In the genomic region with DNA sequence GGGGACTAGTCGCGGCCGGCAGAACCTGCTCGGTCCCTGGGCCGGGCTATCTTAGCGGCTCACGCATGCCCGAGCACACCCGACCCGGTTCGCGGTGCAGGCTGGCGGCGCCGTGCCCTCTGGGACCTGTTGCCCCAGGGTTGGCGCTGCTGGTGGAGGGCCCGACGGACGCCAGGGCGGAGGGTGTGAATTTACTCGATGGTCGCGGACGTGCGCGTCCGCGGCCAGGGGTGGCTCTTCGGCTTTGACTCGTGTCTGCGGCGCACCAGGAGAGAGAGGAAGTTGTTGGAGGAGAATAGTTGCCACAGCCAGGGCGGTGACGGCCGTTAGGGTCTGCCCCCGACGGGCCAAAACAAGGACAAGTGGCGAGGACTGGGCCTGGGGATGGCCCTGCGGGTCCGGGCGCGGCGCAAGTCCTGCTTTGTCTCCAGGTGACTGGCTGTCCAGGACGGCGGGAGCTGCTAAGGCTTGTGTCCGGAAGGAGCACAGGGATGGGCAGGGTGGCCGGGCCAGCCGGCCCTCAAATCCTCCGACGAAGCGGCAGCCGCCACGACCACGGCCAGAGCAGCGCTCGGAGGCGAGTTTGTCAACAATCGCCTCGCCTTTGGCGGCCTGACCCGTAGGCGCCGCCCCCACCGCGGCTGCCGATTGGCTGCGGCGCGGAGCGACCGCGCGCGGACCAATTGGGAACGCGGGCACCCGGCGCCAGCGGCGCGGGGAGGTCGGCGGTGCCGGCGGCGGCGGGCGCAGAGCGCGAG, we compare ENCODE assay signal across 8 cellular contexts. TPM values are rescaled to one million over a fixed set of nuclear protein-coding genes. Genes with fewer than 3 reads are reported as not detected.
DNase-seq lines count a peak whose midpoint lies in the region; ATAC-seq and TF ChIP-seq lines count a peak whose summit lies in the region.

No MANE protein-coding gene starts in this region.

- DNase-seq in AG09319 (ENCODE audit: extremely low read depth, low read depth) (peak; percentile 67), NCI-H345 (lab: John Stamatoyannopoulos, UW) (peak; percentile 93), coronary artery (ENCODE audit: low spot score) (peak; percentile 93), left colon (peak; percentile 84 to 90)
- peak; percentile 67 for DNase-seq in activated CD4-positive, alpha-beta T cell treated with anti-CD3 and anti-CD28 coated beads for 1 hour
- DNase-seq in stimulated activated CD4-positive, alpha-beta T cell treated with anti-CD3 and anti-CD28 coated beads, Interleukin-1b, Interleukin-23, amount 100 ng/mL, for 1 hour (ENCODE audit: low read depth in 2 of 2) = peak; percentile 40 to 53

- peak; percentile 48 for ATAC-seq in GM19023 (IDR thresholded peaks at IDR 0.05; ENCODE audit: unreplicated experiment)
- peak; percentile 40 for ATAC-seq in HG03159 (IDR thresholded peaks at IDR 0.05; ENCODE audit: unreplicated experiment)
- ATAC-seq in left colon = peak; percentile 64

- TF ChIP-seq CTCF in AG09319 (IDR thresholded peaks at IDR 0.05; ENCODE audit: low read depth, low read length) (no peak), coronary artery (IDR thresholded peaks at IDR 0.05) (no peak)

- peak overlapping the region; percentile 70 to 88 for H3K27ac ChIP-seq in coronary artery

- intact Hi-C loops in left colon (cut with DNase I, micrococcal nuclease) = no loop called here

- H3K4me3 ChIP-seq in coronary artery = peak overlapping the region; percentile 90

RNA-seq across cellular contexts. Expression of a gene that starts 1.3 kb away (rescaled TPM):
- total RNA-seq in left colon = 10 to 100 TPM; 21.2 to 38.6 TPM

Comparison
In these comparisons a context has a peak if more than half of its experiments do, and no peak if none do; other contexts are left out.
1. Peak in every context shown above with its lines: DNase-seq, ATAC-seq, H3K4me3 ChIP-seq and H3K27ac ChIP-seq.